ENCODE assay signal across 1 cellular context in genomic region chr3:125207949-125208568, GRCh38.
A peak's percentile ranks its signal among the peaks of the same experiment; 100 is the strongest.
TF ChIP-seq lines count a peak whose summit lies in the region.

No MANE protein-coding gene starts in this region.

TF ChIP-seq in K562, 482 proteins besides CTCF, POLR2A, EP300 and RAD21 (continued from another document):
- TF ChIP-seq C11orf30 (IDR thresholded peaks at IDR 0.05; ENCODE audit: low read depth) (peak; percentile 76), NFE2 (IDR thresholded peaks at IDR 0.05; ENCODE audit: low read depth) (peak; percentile 39; the same call in 1 of the 2 replicates), MITF (IDR thresholded peaks at IDR 0.05) (no peak), ZNF830 (CRISPR knock-in tag; IDR thresholded peaks at IDR 0.05) (no peak), HSF4 (CRISPR knock-in tag; IDR thresholded peaks at IDR 0.05; ENCODE audit: borderline replicate concordance) (no peak), BHLHE40 (IDR thresholded peaks at IDR 0.05; ENCODE audit: low read length) (no peak), HES1 (IDR thresholded peaks at IDR 0.05; ENCODE audit: low read depth) (no peak), NCOR1 (IDR thresholded peaks at IDR 0.05) (no peak), L3MBTL2 (IDR thresholded peaks at IDR 0.05) (no peak), ZNF512 (tag; IDR thresholded peaks at IDR 0.05) (no peak), ZNF41 (CRISPR knock-in tag; conservative IDR thresholded peaks at IDR 0.05) (no peak), MECOM (CRISPR knock-in tag; IDR thresholded peaks at IDR 0.05) (no peak), SMARCA4 (IDR thresholded peaks at IDR 0.05) (no peak), FOXJ2 (tag; IDR thresholded peaks at IDR 0.05) (no peak), EHMT2 (IDR thresholded peaks at IDR 0.05) (no peak), KAT2B (IDR thresholded peaks at IDR 0.05; ENCODE audit: low read depth, low read length) (no peak), NFE2L1 (tag; IDR thresholded peaks at IDR 0.05; ENCODE audit: borderline replicate concordance, low read depth) (0 out of 2 replicates have a peak, but pooled peaks have one; percentile 36), CBFB (CRISPR knock-in tag; IDR thresholded peaks at IDR 0.05) (no peak), ZNF408 (CRISPR knock-in tag; IDR thresholded peaks at IDR 0.05; ENCODE audit: low read depth) (no peak)
- TF ChIP-seq, protein P1, sequence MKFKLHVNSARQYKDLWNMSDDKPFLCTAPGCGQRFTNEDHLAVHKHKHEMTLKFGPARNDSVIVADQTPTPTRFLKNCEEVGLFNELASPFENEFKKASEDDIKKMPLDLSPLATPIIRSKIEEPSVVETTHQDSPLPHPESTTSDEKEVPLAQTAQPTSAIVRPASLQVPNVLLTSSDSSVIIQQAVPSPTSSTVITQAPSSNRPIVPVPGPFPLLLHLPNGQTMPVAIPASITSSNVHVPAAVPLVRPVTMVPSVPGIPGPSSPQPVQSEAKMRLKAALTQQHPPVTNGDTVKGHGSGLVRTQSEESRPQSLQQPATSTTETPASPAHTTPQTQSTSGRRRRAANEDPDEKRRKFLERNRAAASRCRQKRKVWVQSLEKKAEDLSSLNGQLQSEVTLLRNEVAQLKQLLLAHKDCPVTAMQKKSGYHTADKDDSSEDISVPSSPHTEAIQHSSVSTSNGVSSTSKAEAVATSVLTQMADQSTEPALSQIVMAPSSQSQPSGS (CRISPR knock-in tag; IDR thresholded peaks at IDR 0.05): no peak
- TF ChIP-seq, protein P2, sequence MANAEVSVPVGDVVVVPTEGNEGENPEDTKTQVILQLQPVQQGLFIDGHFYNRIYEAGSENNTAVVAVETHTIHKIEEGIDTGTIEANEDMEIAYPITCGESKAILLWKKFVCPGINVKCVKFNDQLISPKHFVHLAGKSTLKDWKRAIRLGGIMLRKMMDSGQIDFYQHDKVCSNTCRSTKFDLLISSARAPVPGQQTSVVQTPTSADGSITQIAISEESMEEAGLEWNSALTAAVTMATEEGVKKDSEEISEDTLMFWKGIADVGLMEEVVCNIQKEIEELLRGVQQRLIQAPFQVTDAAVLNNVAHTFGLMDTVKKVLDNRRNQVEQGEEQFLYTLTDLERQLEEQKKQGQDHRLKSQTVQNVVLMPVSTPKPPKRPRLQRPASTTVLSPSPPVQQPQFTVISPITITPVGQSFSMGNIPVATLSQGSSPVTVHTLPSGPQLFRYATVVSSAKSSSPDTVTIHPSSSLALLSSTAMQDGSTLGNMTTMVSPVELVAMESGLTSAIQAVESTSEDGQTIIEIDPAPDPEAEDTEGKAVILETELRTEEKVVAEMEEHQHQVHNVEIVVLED (CRISPR knock-in tag; IDR thresholded peaks at IDR 0.05): no peak
